In the genomic region with DNA sequence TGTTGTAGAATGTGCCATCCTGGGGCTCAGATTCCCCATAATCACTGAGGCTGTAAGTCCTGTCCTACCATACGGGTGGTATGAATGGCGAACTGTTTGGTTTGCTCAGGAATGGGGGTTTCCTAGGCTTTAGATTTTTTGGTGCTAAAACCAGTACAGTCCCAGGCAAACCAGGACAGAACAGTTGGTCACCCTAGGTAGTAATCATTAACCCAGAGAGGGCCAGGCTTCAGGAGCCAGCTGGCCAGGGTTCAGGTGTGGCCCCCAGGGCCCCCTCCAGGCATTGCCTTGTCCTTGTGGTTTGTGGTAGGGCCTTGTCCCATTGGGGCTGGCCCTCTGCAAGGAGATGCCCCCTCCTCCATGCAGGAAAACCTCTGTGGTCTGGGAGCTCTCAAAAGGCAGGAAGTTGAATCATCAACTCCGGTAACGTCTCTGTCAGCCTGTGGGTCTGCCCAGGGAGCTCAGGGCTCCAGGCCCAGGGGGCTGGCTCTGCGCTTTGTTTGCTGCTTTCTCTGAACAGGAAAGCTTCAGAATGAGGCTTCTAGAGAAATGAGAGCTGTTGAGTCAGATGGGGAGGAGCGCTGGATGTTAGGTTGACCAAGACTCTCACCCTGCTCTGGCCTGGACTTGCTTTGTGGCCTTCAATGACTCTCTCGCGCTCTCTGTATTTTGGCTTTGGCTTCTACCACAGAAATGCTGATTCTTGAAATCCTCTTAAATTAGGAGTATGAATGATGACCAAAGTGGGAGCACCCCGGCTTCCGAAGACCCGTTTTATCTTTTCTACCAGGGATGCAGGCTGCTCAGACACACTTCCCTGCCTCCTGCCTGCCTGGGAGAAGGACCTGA, we compare ENCODE assay signal across 1 cellular context.
TF ChIP-seq lines count a peak whose summit lies in the region.

No MANE protein-coding gene starts in this region.

TF ChIP-seq in HEK293, 187 proteins besides CTCF, POLR2A, EP300 and RAD21 (continued from another document):
- TF ChIP-seq, protein P1, sequence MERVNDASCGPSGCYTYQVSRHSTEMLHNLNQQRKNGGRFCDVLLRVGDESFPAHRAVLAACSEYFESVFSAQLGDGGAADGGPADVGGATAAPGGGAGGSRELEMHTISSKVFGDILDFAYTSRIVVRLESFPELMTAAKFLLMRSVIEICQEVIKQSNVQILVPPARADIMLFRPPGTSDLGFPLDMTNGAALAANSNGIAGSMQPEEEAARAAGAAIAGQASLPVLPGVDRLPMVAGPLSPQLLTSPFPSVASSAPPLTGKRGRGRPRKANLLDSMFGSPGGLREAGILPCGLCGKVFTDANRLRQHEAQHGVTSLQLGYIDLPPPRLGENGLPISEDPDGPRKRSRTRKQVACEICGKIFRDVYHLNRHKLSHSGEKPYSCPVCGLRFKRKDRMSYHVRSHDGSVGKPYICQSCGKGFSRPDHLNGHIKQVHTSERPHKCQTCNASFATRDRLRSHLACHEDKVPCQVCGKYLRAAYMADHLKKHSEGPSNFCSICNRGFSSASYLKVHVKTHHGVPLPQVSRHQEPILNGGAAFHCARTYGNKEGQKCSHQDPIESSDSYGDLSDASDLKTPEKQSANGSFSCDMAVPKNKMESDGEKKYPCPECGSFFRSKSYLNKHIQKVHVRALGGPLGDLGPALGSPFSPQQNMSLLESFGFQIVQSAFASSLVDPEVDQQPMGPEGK (tag by site-specific recombination; IDR thresholded peaks at IDR 0.05), result 0 out of 2 replicates have a peak, but pooled peaks have one; percentile 18
